Comparison of ENCODE assay signal across 30 cellular contexts in genomic region chr2:2862386-2862785, GRCh38.
"Had no signal": no experiment of that assay in that cellular context is flagged by ENCODE, and none has a peak within 500 bp of the region (broad histone marks: within the 10 kb centered on the region; RNA-seq: fewer than 3 reads in every experiment).

No MANE protein-coding gene starts in this region.

- H3K4me3 ChIP-seq: body of pancreas, breast epithelium had no signal

- FAIRE-seq: astrocyte, TTC549 had no signal

- H3K9me3 ChIP-seq: body of pancreas, breast epithelium had no signal

- H3K27me3 ChIP-seq: body of pancreas, brain microvascular endothelial cell had no signal

- H3K4me1 ChIP-seq: body of pancreas, breast epithelium had no signal

- H3K36me3 ChIP-seq: brain microvascular endothelial cell, breast epithelium had no signal

- H3K27ac ChIP-seq: body of pancreas, brain microvascular endothelial cell, breast epithelium, VCaP had no signal

- DNase-seq: activated B cell treated with CpG ODN at 0.5 μM for 24 hours; activated CD4-positive, alpha-beta memory T cell treated with anti-CD3 and anti-CD28 coated beads, Interleukin-2, amount 10 ng/mL, durations not matched to agents 7 days and 5 days; activated CD4-positive, alpha-beta T cell treated with anti-CD3 and anti-CD28 coated beads for 36 hours; activated CD4-positive, alpha-beta T cell treated with anti-CD3 and anti-CD28 coated beads for 48 hours; activated CD4-positive, alpha-beta T cell treated with anti-CD3 and anti-CD28 coated beads, Interleukin-2, amount 10 ng/mL, durations not matched to agents 7 days and 5 days; activated CD4-positive, alpha-beta T cell treated with anti-CD3 and anti-CD28 coated beads, Interleukin-2, amount 50 U/mL, for 48 hours; activated CD4-positive, CD25-positive, alpha-beta regulatory T cell treated with anti-CD3 and anti-CD28 coated beads, Interleukin-2, amount 50 U/mL, for 72 hours; activated CD8-positive, alpha-beta memory T cell treated with anti-CD3 and anti-CD28 coated beads for 24 hours; activated CD8-positive, alpha-beta memory T cell treated with anti-CD3 and anti-CD28 coated beads, Interleukin-2, amount 10 ng/mL, durations not matched to agents 7 days and 5 days; activated CD8-positive, alpha-beta memory T cell treated with anti-CD3 and anti-CD28 coated beads, Interleukin-2, amount 50 U/mL, for 48 hours; activated CD8-positive, alpha-beta T cell treated with anti-CD3 and anti-CD28 coated beads, Interleukin-2, amount 10 ng/mL, durations not matched to agents 7 days and 5 days; activated gamma-delta T cell; activated naive CD4-positive, alpha-beta T cell treated with anti-CD3 and anti-CD28 coated beads, Interleukin-2, amount 10 ng/mL, durations not matched to agents 7 days and 5 days; activated naive CD4-positive, alpha-beta T cell treated with Interleukin-2 at 50 U/mL for 16 hours; activated naive CD8-positive, alpha-beta T cell treated with anti-CD3 and anti-CD28 coated beads, Interleukin-2, amount 10 ng/mL, durations not matched to agents 7 days and 5 days; activated naive CD8-positive, alpha-beta T cell treated with anti-CD3 and anti-CD28 coated beads, Interleukin-2, amount 50 U/mL, for 24 hours; activated T-cell treated with anti-CD3 and anti-CD28 coated beads, Interleukin-2, amount 50 U/mL, for 24 hours; activated T-cell treated with anti-CD3 and anti-CD28 coated beads, Interleukin-2, amount 50 U/mL, for 48 hours; aorta; body of pancreas; brain microvascular endothelial cell; central memory CD4-positive, alpha-beta T cell; SW 1271; T-helper 1 cell; T-helper 2 cell; T-helper 9 cell had no signal
